Comparison of ENCODE assay signal across 25 cellular contexts in genomic region chr22:49749227-49749626, GRCh38.
"Had no signal": no experiment of that assay in that cellular context is flagged by ENCODE, and none has a peak within 500 bp of the region (broad histone marks: within the 10 kb centered on the region; RNA-seq: fewer than 3 reads in every experiment).

No MANE protein-coding gene starts in this region.

- H3K36me3 ChIP-seq: ascending aorta, Peyer's patch, SJCRH30 had no signal

- H3K27ac ChIP-seq: ascending aorta, body of pancreas, Peyer's patch, RWPE1, SJCRH30 had no signal

- DNase-seq: activated CD4-positive, alpha-beta memory T cell treated with anti-CD3 and anti-CD28 coated beads for 36 hours; activated CD4-positive, alpha-beta T cell treated with anti-CD3 and anti-CD28 coated beads, Interleukin-2, amount 10 ng/mL, durations not matched to agents 7 days and 5 days; activated CD4-positive, CD25-positive, alpha-beta regulatory T cell; activated CD8-positive, alpha-beta memory T cell treated with anti-CD3 and anti-CD28 coated beads for 24 hours; activated naive CD4-positive, alpha-beta T cell; activated naive CD8-positive, alpha-beta T cell treated with anti-CD3 and anti-CD28 coated beads, Interleukin-2, amount 50 U/mL, for 24 hours; activated T-cell treated with anti-CD3 and anti-CD28 coated beads, Interleukin-2, amount 50 U/mL, for 48 hours; amniotic stem cell; body of pancreas; central memory CD4-positive, alpha-beta T cell; IMR-90; KBM-7; NCI-H1092; NCI-H1417; NCI-H1930; NCI-H345; NCI-H510A treated with DMSO at 0.1 percent for 48 hours; NCI-H69; Right ventricle myocardium superior; SJCRH30; T-helper 9 cell had no signal

- ATAC-seq: activated naive CD4-positive, alpha-beta T cell treated with anti-CD3 and anti-CD28 coated beads, Interleukin-2, amount 50 U/mL, for 72 hours; activated naive CD8-positive, alpha-beta T cell treated with anti-CD3 and anti-CD28 coated beads, Interleukin-2, amount 50 U/mL, for 24 hours; body of pancreas had no signal

- H3K4me3 ChIP-seq: ascending aorta, body of pancreas, Peyer's patch, SJCRH30 had no signal

- H3K27me3 ChIP-seq: ascending aorta, body of pancreas, Peyer's patch had no signal

- H3K4me1 ChIP-seq: ascending aorta, body of pancreas, Peyer's patch, SJCRH30 had no signal

- H3K9me3 ChIP-seq: body of pancreas had no signal
